In the genomic region with DNA sequence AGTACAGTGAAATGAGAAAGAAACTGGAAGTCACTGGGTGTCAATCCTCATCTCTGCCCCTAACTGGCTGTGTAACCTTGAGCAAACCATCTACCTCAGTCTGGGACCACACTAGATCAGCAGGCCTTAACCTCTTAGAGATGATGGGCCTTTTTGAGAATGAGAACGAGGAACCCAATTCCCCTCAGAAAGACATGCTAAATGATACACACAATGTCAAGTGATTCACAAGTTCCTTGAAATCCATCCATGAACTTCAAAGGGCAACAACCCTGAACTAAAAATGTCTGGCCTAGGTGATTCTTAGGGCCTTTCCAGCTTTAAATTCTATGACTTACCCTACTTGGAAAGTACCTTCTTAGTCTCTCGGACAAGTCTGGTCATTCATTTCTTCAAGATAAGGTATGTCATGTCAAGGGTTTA, we compare ENCODE assay signal across 1 cellular context.
TF ChIP-seq lines count a peak whose summit lies in the region.

No MANE protein-coding gene starts in this region.

TF ChIP-seq in GM23338, 12 proteins besides CTCF, POLR2A, EP300 and RAD21:
- TF ChIP-seq, protein P1, sequence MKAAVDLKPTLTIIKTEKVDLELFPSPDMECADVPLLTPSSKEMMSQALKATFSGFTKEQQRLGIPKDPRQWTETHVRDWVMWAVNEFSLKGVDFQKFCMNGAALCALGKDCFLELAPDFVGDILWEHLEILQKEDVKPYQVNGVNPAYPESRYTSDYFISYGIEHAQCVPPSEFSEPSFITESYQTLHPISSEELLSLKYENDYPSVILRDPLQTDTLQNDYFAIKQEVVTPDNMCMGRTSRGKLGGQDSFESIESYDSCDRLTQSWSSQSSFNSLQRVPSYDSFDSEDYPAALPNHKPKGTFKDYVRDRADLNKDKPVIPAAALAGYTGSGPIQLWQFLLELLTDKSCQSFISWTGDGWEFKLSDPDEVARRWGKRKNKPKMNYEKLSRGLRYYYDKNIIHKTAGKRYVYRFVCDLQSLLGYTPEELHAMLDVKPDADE (IDR thresholded peaks at IDR 0.05): no peak
- TF ChIP-seq ZNF331 (CRISPR knock-in tag; IDR thresholded peaks at IDR 0.05; ENCODE audit: low read depth) (no peak), JUNB (IDR thresholded peaks at IDR 0.05; ENCODE audit: unreplicated experiment) (no peak), CREB1 (CRISPR knock-in tag; IDR thresholded peaks at IDR 0.05; ENCODE audit: low read depth) (no peak), POLR2AphosphoS5 (IDR thresholded peaks at IDR 0.05; ENCODE audit: low read depth) (no peak), EZH2phosphoT487 (IDR thresholded peaks at IDR 0.05; ENCODE audit: unreplicated experiment) (no peak), STAT1 (IDR thresholded peaks at IDR 0.05; ENCODE audit: unreplicated experiment) (no peak)
- TF ChIP-seq, protein P2, sequence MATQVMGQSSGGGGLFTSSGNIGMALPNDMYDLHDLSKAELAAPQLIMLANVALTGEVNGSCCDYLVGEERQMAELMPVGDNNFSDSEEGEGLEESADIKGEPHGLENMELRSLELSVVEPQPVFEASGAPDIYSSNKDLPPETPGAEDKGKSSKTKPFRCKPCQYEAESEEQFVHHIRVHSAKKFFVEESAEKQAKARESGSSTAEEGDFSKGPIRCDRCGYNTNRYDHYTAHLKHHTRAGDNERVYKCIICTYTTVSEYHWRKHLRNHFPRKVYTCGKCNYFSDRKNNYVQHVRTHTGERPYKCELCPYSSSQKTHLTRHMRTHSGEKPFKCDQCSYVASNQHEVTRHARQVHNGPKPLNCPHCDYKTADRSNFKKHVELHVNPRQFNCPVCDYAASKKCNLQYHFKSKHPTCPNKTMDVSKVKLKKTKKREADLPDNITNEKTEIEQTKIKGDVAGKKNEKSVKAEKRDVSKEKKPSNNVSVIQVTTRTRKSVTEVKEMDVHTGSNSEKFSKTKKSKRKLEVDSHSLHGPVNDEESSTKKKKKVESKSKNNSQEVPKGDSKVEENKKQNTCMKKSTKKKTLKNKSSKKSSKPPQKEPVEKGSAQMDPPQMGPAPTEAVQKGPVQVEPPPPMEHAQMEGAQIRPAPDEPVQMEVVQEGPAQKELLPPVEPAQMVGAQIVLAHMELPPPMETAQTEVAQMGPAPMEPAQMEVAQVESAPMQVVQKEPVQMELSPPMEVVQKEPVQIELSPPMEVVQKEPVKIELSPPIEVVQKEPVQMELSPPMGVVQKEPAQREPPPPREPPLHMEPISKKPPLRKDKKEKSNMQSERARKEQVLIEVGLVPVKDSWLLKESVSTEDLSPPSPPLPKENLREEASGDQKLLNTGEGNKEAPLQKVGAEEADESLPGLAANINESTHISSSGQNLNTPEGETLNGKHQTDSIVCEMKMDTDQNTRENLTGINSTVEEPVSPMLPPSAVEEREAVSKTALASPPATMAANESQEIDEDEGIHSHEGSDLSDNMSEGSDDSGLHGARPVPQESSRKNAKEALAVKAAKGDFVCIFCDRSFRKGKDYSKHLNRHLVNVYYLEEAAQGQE (IDR thresholded peaks at IDR 0.05; ENCODE audit: unreplicated experiment): no peak
- TF ChIP-seq, protein P3, sequence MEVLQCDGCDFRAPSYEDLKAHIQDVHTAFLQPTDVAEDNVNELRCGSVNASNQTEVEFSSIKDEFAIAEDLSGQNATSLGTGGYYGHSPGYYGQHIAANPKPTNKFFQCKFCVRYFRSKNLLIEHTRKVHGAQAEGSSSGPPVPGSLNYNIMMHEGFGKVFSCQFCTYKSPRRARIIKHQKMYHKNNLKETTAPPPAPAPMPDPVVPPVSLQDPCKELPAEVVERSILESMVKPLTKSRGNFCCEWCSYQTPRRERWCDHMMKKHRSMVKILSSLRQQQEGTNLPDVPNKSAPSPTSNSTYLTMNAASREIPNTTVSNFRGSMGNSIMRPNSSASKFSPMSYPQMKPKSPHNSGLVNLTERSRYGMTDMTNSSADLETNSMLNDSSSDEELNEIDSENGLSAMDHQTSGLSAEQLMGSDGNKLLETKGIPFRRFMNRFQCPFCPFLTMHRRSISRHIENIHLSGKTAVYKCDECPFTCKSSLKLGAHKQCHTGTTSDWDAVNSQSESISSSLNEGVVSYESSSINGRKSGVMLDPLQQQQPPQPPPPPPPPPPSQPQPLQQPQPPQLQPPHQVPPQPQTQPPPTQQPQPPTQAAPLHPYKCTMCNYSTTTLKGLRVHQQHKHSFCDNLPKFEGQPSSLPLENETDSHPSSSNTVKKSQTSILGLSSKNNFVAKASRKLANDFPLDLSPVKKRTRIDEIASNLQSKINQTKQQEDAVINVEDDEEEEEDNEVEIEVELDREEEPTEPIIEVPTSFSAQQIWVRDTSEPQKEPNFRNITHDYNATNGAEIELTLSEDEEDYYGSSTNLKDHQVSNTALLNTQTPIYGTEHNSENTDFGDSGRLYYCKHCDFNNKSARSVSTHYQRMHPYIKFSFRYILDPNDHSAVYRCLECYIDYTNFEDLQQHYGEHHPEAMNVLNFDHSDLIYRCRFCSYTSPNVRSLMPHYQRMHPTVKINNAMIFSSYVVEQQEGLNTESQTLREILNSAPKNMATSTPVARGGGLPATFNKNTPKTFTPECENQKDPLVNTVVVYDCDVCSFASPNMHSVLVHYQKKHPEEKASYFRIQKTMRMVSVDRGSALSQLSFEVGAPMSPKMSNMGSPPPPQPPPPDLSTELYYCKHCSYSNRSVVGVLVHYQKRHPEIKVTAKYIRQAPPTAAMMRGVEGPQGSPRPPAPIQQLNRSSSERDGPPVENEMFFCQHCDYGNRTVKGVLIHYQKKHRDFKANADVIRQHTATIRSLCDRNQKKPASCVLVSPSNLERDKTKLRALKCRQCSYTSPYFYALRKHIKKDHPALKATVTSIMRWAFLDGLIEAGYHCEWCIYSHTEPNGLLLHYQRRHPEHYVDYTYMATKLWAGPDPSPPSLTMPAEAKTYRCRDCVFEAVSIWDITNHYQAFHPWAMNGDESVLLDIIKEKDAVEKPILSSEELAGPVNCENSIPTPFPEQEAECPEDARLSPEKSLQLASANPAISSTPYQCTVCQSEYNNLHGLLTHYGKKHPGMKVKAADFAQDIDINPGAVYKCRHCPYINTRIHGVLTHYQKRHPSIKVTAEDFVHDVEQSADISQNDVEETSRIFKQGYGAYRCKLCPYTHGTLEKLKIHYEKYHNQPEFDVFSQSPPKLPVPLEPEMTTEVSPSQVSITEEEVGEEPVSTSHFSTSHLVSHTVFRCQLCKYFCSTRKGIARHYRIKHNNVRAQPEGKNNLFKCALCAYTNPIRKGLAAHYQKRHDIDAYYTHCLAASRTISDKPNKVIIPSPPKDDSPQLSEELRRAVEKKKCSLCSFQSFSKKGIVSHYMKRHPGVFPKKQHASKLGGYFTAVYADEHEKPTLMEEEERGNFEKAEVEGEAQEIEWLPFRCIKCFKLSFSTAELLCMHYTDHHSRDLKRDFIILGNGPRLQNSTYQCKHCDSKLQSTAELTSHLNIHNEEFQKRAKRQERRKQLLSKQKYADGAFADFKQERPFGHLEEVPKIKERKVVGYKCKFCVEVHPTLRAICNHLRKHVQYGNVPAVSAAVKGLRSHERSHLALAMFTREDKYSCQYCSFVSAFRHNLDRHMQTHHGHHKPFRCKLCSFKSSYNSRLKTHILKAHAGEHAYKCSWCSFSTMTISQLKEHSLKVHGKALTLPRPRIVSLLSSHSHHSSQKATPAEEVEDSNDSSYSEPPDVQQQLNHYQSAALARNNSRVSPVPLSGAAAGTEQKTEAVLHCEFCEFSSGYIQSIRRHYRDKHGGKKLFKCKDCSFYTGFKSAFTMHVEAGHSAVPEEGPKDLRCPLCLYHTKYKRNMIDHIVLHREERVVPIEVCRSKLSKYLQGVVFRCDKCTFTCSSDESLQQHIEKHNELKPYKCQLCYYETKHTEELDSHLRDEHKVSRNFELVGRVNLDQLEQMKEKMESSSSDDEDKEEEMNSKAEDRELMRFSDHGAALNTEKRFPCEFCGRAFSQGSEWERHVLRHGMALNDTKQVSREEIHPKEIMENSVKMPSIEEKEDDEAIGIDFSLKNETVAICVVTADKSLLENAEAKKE (CRISPR knock-in tag; IDR thresholded peaks at IDR 0.05): no peak
